Comparison of ENCODE assay signal across 21 cellular contexts in genomic region chr3:69276884-69277283, GRCh38.
DNase-seq lines count a peak whose midpoint lies in the region; ATAC-seq, FAIRE-seq and TF ChIP-seq lines count a peak whose summit lies in the region.
"Had no signal": no experiment of that assay in that cellular context is flagged by ENCODE, and none has a peak within 500 bp of the region (broad histone marks: within the 10 kb centered on the region; RNA-seq: fewer than 3 reads in every experiment).

No MANE protein-coding gene starts in this region.

- no peaks in the 10 kb centered on the region for H3K27me3 ChIP-seq in cardiac muscle cell
- H3K27me3 ChIP-seq in heart right ventricle, result no peaks in the 10 kb centered on the region
- H3K27me3 ChIP-seq in bronchial epithelial cell (ENCODE audit: control insufficient read depth, insufficient read depth, low read length), result no peaks in the 10 kb centered on the region
- no peaks in the 10 kb centered on the region for H3K27me3 ChIP-seq in foreskin keratinocyte
- H3K27me3 ChIP-seq in hepatocyte, result no peaks in the 10 kb centered on the region

- H3K36me3 Mint-ChIP-seq in Calu3 (ENCODE audit: insufficient read depth, unreplicated experiment), result no peaks in the 10 kb centered on the region

- CTCF ChIA-PET in Calu3 (lab: Charles Lee), result no interaction called here

- H3K27ac ChIP-seq in cardiac muscle cell, result peak overlapping the region; percentile 3
- H3K27ac ChIP-seq in heart right ventricle, result no peak overlapping the region
- peak overlapping the region; percentile 37 for H3K27ac ChIP-seq in foreskin keratinocyte
- no peak overlapping the region for H3K27ac ChIP-seq in hepatocyte

- no peak for ATAC-seq in heart right ventricle
- no peak for ATAC-seq in foreskin keratinocyte
- ATAC-seq: K562 had no signal

- peaks cover 2% of the 10 kb centered on the region for H3K4me1 Mint-ChIP-seq in Calu3 (ENCODE audit: low read depth, unreplicated experiment)
- H3K4me1 Mint-ChIP-seq: B cell had no signal

- H3K27me3 Mint-ChIP-seq in Calu3 (ENCODE audit: unreplicated experiment), result no peaks in the 10 kb centered on the region

- H3K79me2 ChIP-seq in hepatocyte, result no peaks in the 10 kb centered on the region

- TF ChIP-seq CTCF in cardiac muscle cell (IDR thresholded peaks at IDR 0.05; ENCODE audit: low read depth, low read length) (no peak), heart right ventricle (IDR thresholded peaks at IDR 0.05) (no peak), bronchial epithelial cell (IDR thresholded peaks at IDR 0.05; ENCODE audit: insufficient read depth, low read length, severe bottlenecking) (no peak), foreskin keratinocyte (conservative IDR thresholded peaks at IDR 0.05) (no peak), hepatocyte (IDR thresholded peaks at IDR 0.05; ENCODE audit: poor library complexity) (no peak), Calu3 (IDR thresholded peaks at IDR 0.05; ENCODE audit: unreplicated experiment) (no peak)

- H3K9me3 Mint-ChIP-seq in Calu3 (ENCODE audit: low read depth, unreplicated experiment), result no peaks in the 10 kb centered on the region
- H3K9me3 Mint-ChIP-seq: H9 had no signal

- H3K9me3 ChIP-seq in cardiac muscle cell (ENCODE audit: low read depth) (no peaks in the 10 kb centered on the region), heart right ventricle (no peaks in the 10 kb centered on the region), hepatocyte (ENCODE audit: low read depth) (no peaks in the 10 kb centered on the region)

- no peaks in the 10 kb centered on the region for H3K36me3 ChIP-seq in cardiac muscle cell
- H3K36me3 ChIP-seq in heart right ventricle, result peaks cover 0 to 18% (median 0%) of the 10 kb centered on the region in 9 donors
- peaks cover 2% of the 10 kb centered on the region for H3K36me3 ChIP-seq in bronchial epithelial cell (ENCODE audit: control insufficient read depth, insufficient read depth, low read length)
- no peaks in the 10 kb centered on the region for H3K36me3 ChIP-seq in hepatocyte (replicated peaks; ENCODE audit: insufficient read depth, low read depth)

- H3K27ac Mint-ChIP-seq in Calu3 (ENCODE audit: unreplicated experiment), result no peak overlapping the region
- H3K27ac Mint-ChIP-seq: B cell, H9 had no signal

- H3K4me3 ChIP-seq in cardiac muscle cell (no peak overlapping the region), heart right ventricle (no peak overlapping the region), bronchial epithelial cell (ENCODE audit: low read depth, low read length) (no peak overlapping the region), hepatocyte (no peak overlapping the region)
- H3K4me3 ChIP-seq: K562 had no signal

- H3K4me1 ChIP-seq in cardiac muscle cell (ENCODE audit: low read depth), result peaks cover 12% of the 10 kb centered on the region
- peaks cover 0 to 1% (median 0%) of the 10 kb centered on the region in 9 donors for H3K4me1 ChIP-seq in heart right ventricle
- peaks cover 5% of the 10 kb centered on the region for H3K4me1 ChIP-seq in foreskin keratinocyte
- no peaks in the 10 kb centered on the region for H3K4me1 ChIP-seq in hepatocyte (ENCODE audit: insufficient read depth)

- DNase-seq in cardiac muscle cell (ENCODE audit: low read depth in 1 of 2, low spot score in 1 of 2) (no peak), heart right ventricle (no peak), bronchial epithelial cell (ENCODE audit: low read depth) (peak; percentile 74), foreskin keratinocyte (peak in 1 of 2 donors; percentile 23), hepatocyte (ENCODE audit: low spot score) (no peak), Calu3 (no peak), foreskin melanocyte (no peak)
- no peak for DNase-seq in activated effector memory CD4-positive, alpha-beta T cell treated with Interleukin-2 at 50 U/mL for 16 hours
- DNase-seq: 8988T; H9; NCI-H1105 treated with DMSO at 0.1 percent for 48 hours; NCI-H1694; NCI-H2107; NCI-H510A; NCI-H748 treated with DMSO at 0.1 percent for 48 hours; NK-92 treated with Interleukin-12 subunit alpha and Interleukin-12 subunit beta, amount 100 ng/mL, for 24 hours; OCI-M1; SIG-M5 had no signal

- no peaks in the 10 kb centered on the region for H4K20me1 ChIP-seq in hepatocyte (ENCODE audit: insufficient read depth, poor library complexity, severe bottlenecking)

- no peak overlapping the region for H3K4me2 ChIP-seq in hepatocyte

- no TSS peak for BruUV-seq in Calu3 (replicated peaks; lab: Mats Ljungman, UMichigan)

- H3K9me2 ChIP-seq in hepatocyte (replicated peaks; ENCODE audit: insufficient read depth), result no peaks in the 10 kb centered on the region

- intact Hi-C loops in heart right ventricle (cut with DNase I), result loop anchor here in 1 of 10 donors (1.0 kb wide), 1 partner anchor 120 kb away; no protein-coding TSS in a partner anchor
- intact Hi-C loops in Calu3 (cut with micrococcal nuclease; ENCODE audit: unreplicated experiment), result no loop called here

- no peak overlapping the region for H3K4me3 Mint-ChIP-seq in Calu3 (ENCODE audit: low read depth, unreplicated experiment)
- H3K4me3 Mint-ChIP-seq: B cell, H9 had no signal

- 94% methylated on average over 4 of the region's 4 CpGs for WGBS in heart right ventricle, 2 donors
- WGBS in hepatocyte (ENCODE audit: low lambda C conversion rate, missing lambda C conversion rate), result 73% methylated on average over 4 of the region's 4 CpGs

- no peak for FAIRE-seq in bronchial epithelial cell (lab: Jason Lieb, UNC)
- FAIRE-seq: G401.6, K562 had no signal

- H2AFZ ChIP-seq in hepatocyte, result no peak overlapping the region

Comparison
In these comparisons a context has a peak if more than half of its experiments do, and no peak if none do; other contexts are left out.
1. H3K27ac ChIP-seq: peak in cardiac muscle cell (single experiment) and foreskin keratinocyte (single experiment); none in heart right ventricle (0 of 10) and hepatocyte (single experiment).